In the genomic region with DNA sequence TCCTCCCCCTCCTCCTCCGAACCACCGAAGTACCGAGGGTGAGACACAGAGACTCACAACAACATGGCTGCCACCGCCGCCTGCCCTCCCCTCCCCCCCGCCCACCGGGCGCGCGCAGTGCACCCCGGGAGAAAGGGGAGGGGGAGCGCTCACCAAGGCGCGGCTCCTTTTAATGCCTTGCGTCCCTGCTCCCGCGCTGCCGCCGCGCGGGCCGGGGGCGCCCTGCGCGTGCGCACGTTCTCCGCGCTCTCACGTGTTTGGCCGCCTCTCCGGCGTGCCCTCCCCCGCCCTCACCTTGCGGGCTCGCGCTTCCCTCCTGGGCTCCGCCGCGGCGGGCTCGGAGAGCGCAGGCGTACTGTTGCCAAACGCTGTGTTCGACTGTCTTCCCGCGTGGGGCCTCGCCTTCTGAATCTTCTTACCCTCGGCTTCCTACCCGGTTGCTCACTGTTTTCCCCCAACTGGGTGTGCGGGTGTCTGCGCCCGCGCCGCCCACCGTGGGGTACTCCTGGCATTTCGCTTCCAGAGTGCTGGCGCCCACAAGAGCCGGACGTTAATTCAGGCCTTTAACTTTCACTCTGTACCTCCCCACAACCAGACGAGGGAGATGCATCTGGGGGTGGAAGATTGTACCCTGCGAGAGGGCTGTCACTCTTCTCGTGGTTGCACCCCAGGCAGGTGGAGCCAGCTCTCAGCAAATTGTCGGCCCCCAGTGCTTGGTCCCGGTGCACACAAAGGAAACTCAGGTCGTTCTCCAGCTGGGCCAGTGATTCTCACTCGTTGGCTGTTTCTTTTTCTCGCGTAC, we compare ENCODE assay signal across 1 cellular context.
TF ChIP-seq lines count a peak whose summit lies in the region.

A gene with protein sequence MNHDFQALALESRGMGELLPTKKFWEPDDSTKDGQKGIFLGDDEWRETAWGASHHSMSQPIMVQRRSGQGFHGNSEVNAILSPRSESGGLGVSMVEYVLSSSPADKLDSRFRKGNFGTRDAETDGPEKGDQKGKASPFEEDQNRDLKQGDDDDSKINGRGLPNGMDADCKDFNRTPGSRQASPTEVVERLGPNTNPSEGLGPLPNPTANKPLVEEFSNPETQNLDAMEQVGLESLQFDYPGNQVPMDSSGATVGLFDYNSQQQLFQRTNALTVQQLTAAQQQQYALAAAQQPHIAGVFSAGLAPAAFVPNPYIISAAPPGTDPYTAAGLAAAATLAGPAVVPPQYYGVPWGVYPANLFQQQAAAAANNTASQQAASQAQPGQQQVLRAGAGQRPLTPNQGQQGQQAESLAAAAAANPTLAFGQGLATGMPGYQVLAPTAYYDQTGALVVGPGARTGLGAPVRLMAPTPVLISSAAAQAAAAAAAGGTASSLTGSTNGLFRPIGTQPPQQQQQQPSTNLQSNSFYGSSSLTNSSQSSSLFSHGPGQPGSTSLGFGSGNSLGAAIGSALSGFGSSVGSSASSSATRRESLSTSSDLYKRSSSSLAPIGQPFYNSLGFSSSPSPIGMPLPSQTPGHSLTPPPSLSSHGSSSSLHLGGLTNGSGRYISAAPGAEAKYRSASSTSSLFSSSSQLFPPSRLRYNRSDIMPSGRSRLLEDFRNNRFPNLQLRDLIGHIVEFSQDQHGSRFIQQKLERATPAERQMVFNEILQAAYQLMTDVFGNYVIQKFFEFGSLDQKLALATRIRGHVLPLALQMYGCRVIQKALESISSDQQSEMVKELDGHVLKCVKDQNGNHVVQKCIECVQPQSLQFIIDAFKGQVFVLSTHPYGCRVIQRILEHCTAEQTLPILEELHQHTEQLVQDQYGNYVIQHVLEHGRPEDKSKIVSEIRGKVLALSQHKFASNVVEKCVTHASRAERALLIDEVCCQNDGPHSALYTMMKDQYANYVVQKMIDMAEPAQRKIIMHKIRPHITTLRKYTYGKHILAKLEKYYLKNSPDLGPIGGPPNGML (minus strand): TSS at position 92 of the 802 bp plus-strand sequence. CDS start 23,484 bp downstream, outside the sequence.

TF ChIP-seq in WTC11, 78 proteins besides CTCF, POLR2A, EP300 and RAD21 (continued from another document):
- TF ChIP-seq, protein P1, sequence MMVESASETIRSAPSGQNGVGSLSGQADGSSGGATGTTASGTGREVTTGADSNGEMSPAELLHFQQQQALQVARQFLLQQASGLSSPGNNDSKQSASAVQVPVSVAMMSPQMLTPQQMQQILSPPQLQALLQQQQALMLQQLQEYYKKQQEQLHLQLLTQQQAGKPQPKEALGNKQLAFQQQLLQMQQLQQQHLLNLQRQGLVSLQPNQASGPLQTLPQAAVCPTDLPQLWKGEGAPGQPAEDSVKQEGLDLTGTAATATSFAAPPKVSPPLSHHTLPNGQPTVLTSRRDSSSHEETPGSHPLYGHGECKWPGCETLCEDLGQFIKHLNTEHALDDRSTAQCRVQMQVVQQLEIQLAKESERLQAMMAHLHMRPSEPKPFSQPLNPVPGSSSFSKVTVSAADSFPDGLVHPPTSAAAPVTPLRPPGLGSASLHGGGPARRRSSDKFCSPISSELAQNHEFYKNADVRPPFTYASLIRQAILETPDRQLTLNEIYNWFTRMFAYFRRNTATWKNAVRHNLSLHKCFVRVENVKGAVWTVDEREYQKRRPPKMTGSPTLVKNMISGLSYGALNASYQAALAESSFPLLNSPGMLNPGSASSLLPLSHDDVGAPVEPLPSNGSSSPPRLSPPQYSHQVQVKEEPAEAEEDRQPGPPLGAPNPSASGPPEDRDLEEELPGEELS (CRISPR knock-in tag; IDR thresholded peaks at IDR 0.05) = peak; percentile 95
- TF ChIP-seq, protein P2, sequence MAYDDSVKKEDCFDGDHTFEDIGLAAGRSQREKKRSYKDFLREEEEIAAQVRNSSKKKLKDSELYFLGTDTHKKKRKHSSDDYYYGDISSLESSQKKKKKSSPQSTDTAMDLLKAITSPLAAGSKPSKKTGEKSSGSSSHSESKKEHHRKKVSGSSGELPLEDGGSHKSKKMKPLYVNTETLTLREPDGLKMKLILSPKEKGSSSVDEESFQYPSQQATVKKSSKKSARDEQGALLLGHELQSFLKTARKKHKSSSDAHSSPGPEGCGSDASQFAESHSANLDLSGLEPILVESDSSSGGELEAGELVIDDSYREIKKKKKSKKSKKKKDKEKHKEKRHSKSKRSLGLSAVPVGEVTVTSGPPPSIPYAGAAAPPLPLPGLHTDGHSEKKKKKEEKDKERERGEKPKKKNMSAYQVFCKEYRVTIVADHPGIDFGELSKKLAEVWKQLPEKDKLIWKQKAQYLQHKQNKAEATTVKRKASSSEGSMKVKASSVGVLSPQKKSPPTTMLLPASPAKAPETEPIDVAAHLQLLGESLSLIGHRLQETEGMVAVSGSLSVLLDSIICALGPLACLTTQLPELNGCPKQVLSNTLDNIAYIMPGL (CRISPR knock-in tag; IDR thresholded peaks at IDR 0.05) = peak; percentile 79
- TF ChIP-seq, protein P3, sequence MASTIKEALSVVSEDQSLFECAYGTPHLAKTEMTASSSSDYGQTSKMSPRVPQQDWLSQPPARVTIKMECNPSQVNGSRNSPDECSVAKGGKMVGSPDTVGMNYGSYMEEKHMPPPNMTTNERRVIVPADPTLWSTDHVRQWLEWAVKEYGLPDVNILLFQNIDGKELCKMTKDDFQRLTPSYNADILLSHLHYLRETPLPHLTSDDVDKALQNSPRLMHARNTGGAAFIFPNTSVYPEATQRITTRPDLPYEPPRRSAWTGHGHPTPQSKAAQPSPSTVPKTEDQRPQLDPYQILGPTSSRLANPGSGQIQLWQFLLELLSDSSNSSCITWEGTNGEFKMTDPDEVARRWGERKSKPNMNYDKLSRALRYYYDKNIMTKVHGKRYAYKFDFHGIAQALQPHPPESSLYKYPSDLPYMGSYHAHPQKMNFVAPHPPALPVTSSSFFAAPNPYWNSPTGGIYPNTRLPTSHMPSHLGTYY (CRISPR knock-in tag; IDR thresholded peaks at IDR 0.05) = no peak
- TF ChIP-seq, protein P4, sequence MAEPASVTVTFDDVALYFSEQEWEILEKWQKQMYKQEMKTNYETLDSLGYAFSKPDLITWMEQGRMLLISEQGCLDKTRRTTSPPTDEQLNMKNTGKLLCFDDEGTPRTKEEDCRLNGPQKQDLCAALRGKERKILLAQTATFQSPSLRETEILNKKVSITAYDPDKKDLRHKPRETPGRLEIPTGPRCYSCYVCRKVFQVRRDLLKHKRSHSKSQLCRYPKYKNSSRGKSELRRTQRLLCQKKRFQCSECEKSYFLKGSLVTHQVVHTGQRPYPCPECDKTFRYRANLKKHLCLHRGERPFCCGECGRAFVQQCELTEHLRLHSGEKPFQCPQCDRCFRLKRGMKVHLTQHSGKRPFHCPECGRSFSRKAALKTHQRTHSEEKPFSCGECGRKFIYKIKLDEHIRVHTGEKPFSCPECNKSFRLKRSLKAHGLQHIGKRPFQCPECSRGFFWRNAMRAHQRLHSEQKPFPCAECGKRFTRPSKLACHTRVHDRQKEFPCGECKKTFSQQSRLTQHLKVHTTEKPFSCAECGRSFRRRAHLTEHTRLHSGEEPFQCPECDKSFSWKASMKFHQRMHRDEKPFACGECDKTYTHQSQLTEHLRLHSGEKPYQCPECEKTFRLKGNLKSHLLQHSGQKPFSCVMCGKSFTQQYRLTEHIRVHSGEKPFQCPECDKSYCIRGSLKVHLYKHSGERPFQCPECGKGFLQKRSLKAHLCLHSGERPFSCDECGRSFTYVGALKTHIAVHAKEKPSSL (CRISPR knock-in tag; conservative IDR thresholded peaks at IDR 0.05) = no peak
- TF ChIP-seq TEAD4 (CRISPR knock-in tag; IDR thresholded peaks at IDR 0.05) (no peak), KAT7 (CRISPR knock-in tag; IDR thresholded peaks at IDR 0.05; ENCODE audit: borderline replicate concordance) (no peak; the same call in 1 of the 2 replicates), ZBTB21 (CRISPR knock-in tag; IDR thresholded peaks at IDR 0.05; ENCODE audit: borderline replicate concordance) (peak; percentile 84; the same call in 1 of the 2 replicates), FOXP1 (CRISPR knock-in tag; IDR thresholded peaks at IDR 0.05; ENCODE audit: borderline replicate concordance) (peak; percentile 74; the same call in 1 of the 2 replicates), OVOL2 (CRISPR knock-in tag; IDR thresholded peaks at IDR 0.05; ENCODE audit: borderline replicate concordance) (no peak)
- TF ChIP-seq, protein P5, sequence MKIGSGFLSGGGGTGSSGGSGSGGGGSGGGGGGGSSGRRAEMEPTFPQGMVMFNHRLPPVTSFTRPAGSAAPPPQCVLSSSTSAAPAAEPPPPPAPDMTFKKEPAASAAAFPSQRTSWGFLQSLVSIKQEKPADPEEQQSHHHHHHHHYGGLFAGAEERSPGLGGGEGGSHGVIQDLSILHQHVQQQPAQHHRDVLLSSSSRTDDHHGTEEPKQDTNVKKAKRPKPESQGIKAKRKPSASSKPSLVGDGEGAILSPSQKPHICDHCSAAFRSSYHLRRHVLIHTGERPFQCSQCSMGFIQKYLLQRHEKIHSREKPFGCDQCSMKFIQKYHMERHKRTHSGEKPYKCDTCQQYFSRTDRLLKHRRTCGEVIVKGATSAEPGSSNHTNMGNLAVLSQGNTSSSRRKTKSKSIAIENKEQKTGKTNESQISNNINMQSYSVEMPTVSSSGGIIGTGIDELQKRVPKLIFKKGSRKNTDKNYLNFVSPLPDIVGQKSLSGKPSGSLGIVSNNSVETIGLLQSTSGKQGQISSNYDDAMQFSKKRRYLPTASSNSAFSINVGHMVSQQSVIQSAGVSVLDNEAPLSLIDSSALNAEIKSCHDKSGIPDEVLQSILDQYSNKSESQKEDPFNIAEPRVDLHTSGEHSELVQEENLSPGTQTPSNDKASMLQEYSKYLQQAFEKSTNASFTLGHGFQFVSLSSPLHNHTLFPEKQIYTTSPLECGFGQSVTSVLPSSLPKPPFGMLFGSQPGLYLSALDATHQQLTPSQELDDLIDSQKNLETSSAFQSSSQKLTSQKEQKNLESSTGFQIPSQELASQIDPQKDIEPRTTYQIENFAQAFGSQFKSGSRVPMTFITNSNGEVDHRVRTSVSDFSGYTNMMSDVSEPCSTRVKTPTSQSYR (CRISPR knock-in tag; IDR thresholded peaks at IDR 0.05) = 0 out of 2 replicates have a peak, but pooled peaks have one; percentile 87
- TF ChIP-seq, protein P6, sequence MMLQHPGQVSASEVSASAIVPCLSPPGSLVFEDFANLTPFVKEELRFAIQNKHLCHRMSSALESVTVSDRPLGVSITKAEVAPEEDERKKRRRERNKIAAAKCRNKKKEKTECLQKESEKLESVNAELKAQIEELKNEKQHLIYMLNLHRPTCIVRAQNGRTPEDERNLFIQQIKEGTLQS (CRISPR knock-in tag; conservative IDR thresholded peaks at IDR 0.05) = no peak
- TF ChIP-seq, protein P7, sequence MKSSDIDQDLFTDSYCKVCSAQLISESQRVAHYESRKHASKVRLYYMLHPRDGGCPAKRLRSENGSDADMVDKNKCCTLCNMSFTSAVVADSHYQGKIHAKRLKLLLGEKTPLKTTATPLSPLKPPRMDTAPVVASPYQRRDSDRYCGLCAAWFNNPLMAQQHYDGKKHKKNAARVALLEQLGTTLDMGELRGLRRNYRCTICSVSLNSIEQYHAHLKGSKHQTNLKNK (CRISPR knock-in tag; IDR thresholded peaks at IDR 0.05) = no peak
